Comparison of ENCODE assay signal across 13 cellular contexts in genomic region chr1:185376840-185377635, GRCh38. TPM values are rescaled to one million over a fixed set of nuclear protein-coding genes. Genes with fewer than 3 reads are reported as not detected.
A peak's percentile ranks its signal among the peaks of the same experiment; 100 is the strongest.
DNase-seq lines count a peak whose midpoint lies in the region; ATAC-seq lines count a peak whose summit lies in the region.
"Had no signal": no experiment of that assay in that cellular context is flagged by ENCODE, and none has a peak within 500 bp of the region (broad histone marks: within the 10 kb centered on the region; RNA-seq: fewer than 3 reads in every experiment).

No MANE protein-coding gene starts in this region.

- peaks cover 5% of the 10 kb centered on the region; the same call in 1 of the 2 replicates for H3K9me2 ChIP-seq in GM23248 (ENCODE audit: insufficient read depth)

- peaks cover 12% of the 10 kb centered on the region for H3F3A ChIP-seq in GM23248 (ENCODE audit: insufficient read depth)

- WGBS in GM23248 (ENCODE audit: low coverage in 1 of 2, low lambda C conversion rate in 2 of 2, missing lambda C conversion rate in 2 of 2), 2 experiments, result 77 to 80% methylated on average over 7 of the region's 7 CpGs

- H3K36me3 ChIP-seq in GM23248 (ENCODE audit: low read depth) (no peaks in the 10 kb centered on the region), muscle layer of duodenum (ENCODE audit: control insufficient read depth in 1 of 2, insufficient read depth in 2 of 2, low read length in 2 of 2) (no peaks in the 10 kb centered on the region)

- in situ Hi-C loops in GM23248 (cut with MboI), result no loop called here

- H4K20me1 ChIP-seq in GM23248 (ENCODE audit: insufficient read depth), result no peaks in the 10 kb centered on the region

- no peak overlapping the region for H3K9ac ChIP-seq in GM23248

- H3K79me2 ChIP-seq in GM23248 (ENCODE audit: insufficient read depth), result no peaks in the 10 kb centered on the region

- H3K4me2 ChIP-seq in GM23248 (ENCODE audit: unreplicated experiment), result no peak overlapping the region

- DNase-seq in AG20443 (ENCODE audit: low spot score), result peak; percentile 20
- peak; percentile 43 for DNase-seq in GM23248
- DNase-seq in astrocyte of the hippocampus (ENCODE audit: low read depth, low spot score), result peak; percentile 12
- DNase-seq in activated T-cell treated with anti-CD3 and anti-CD28 coated beads for 4 hours, result no peak
- no peak for DNase-seq in HT-29 (ENCODE audit: low spot score)
- DNase-seq: activated CD4-positive, alpha-beta memory T cell treated with anti-CD3 and anti-CD28 coated beads, Interleukin-2, amount 10 ng/mL, durations not matched to agents 7 days and 5 days; Caco-2; OCI-M1; posterior cingulate gyrus; T-helper 2 cell had no signal

- no peak overlapping the region for H2AFZ ChIP-seq in GM23248

- ATAC-seq in HG03457 (IDR thresholded peaks at IDR 0.05; ENCODE audit: unreplicated experiment) (no peak), HG02642 (IDR thresholded peaks at IDR 0.05; ENCODE audit: poor library complexity, unreplicated experiment) (no peak)

- H3K27ac ChIP-seq in GM23248 (no peak overlapping the region), muscle layer of duodenum (ENCODE audit: low read length) (peak overlapping the region; percentile 3)

- H3K9me3 ChIP-seq in GM23248 (ENCODE audit: low read depth), result no peaks in the 10 kb centered on the region
- no peaks in the 10 kb centered on the region for H3K9me3 ChIP-seq in muscle layer of duodenum (ENCODE audit: control insufficient read depth in 1 of 2, low read length in 2 of 2)
- H3K9me3 ChIP-seq: Caco-2 had no signal

- H3K4me1 ChIP-seq in GM23248 (ENCODE audit: insufficient read depth) (peaks cover 16% of the 10 kb centered on the region), muscle layer of duodenum (ENCODE audit: control insufficient read depth in 1 of 2, insufficient read depth in 2 of 2, low read length in 2 of 2) (no peaks in the 10 kb centered on the region)
- H3K4me1 ChIP-seq: Caco-2 had no signal

- H3K27me3 ChIP-seq in GM23248 (replicated peaks; ENCODE audit: insufficient read depth) (no peaks in the 10 kb centered on the region), muscle layer of duodenum (ENCODE audit: low read depth, low read length) (no peaks in the 10 kb centered on the region)

- no peak overlapping the region for H3K4me3 ChIP-seq in GM23248
- H3K4me3 ChIP-seq in muscle layer of duodenum (ENCODE audit: low read depth in 1 of 2, low read length in 2 of 2), result no peak overlapping the region

RNA-seq across cellular contexts. Expression of gene IVNS1ABP, which starts 60.0 kb away (rescaled TPM):
- 52.0 and 63.5 TPM in 2 replicates for total RNA-seq in GM23248 (2014; rRNA removed; shearing (Covaris generic))
- polyA plus RNA-seq in GM23248 (2016; fragmentation: Nextera tagmentation; extraction: Ambion mirVana), result 47.9 and 51.4 TPM in 2 replicates
- 76.9 and 79.3 TPM in 2 replicates for total RNA-seq in HT-29 (2014; rRNA removed; shearing (Covaris generic))

Comparison
In these comparisons a context has a peak if more than half of its experiments do, and no peak if none do; other contexts are left out.
1. DNase-seq: peak in AG20443 (single experiment), GM23248 (single experiment) and astrocyte of the hippocampus (single experiment); none in activated T-cell treated with anti-CD3 and anti-CD28 coated beads for 4 hours (single experiment) and HT-29 (single experiment).